ENCODE assay signal across 2 cellular contexts in the genomic region with DNA sequence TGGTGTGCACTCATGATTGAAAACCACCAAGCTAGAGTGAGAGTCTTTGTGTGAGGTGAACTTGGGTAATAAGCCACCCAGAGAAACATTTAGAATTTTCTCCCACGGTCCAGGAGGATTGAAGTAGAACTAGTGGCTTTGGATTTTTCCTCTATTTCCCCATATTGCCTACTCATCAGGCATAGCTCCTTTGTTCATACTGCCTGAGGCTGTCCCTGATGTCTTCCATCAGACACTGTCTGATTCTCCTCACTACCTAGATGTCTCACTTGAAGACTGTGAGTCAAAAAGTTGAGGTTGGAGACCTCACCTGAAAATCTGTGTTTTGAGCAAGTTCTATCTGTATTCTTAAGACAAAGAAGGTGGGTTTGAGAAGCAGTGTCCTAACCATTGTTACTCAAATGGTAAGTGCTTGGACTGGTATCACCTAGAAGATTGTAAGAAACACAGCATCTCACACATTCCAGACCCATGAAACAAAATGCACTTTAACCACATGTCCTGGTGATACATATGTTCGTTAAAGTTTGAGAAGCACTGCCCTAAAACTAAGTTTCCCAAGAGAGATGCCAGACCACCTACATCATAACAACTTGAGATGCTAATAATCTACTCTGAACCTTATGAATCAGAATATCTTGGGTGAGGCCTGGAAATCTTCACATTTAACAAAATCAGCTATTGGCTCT.
TF ChIP-seq lines count a peak whose summit lies in the region.

No MANE protein-coding gene starts in this region.

TF ChIP-seq in SK-N-SH treated with all-trans-retinoic acid at 6 μM for 48 hours, 23 proteins besides CTCF, POLR2A, EP300 and RAD21 (continued from another document):
- TF ChIP-seq BACH2 (CRISPR knock-in tag; IDR thresholded peaks at IDR 0.05; ENCODE audit: borderline replicate concordance) (no peak), ZNF565 (CRISPR knock-in tag; conservative IDR thresholded peaks at IDR 0.05; ENCODE audit: low read depth) (no peak), ZC3H10 (CRISPR knock-in tag; IDR thresholded peaks at IDR 0.05) (no peak), TOX (CRISPR knock-in tag; IDR thresholded peaks at IDR 0.05; ENCODE audit: borderline replicate concordance) (no peak), TCF4 (CRISPR knock-in tag; IDR thresholded peaks at IDR 0.05; ENCODE audit: borderline replicate concordance) (no peak), ARNTL (CRISPR knock-in tag; IDR thresholded peaks at IDR 0.05; ENCODE audit: borderline replicate concordance, low read depth) (no peak), OSR1 (CRISPR knock-in tag; IDR thresholded peaks at IDR 0.05) (no peak), RARB (CRISPR knock-in tag; IDR thresholded peaks at IDR 0.05) (no peak), ESRRG (CRISPR knock-in tag; IDR thresholded peaks at IDR 0.05) (no peak), SNAI2 (CRISPR knock-in tag; IDR thresholded peaks at IDR 0.05) (no peak)
- TF ChIP-seq, protein P1, sequence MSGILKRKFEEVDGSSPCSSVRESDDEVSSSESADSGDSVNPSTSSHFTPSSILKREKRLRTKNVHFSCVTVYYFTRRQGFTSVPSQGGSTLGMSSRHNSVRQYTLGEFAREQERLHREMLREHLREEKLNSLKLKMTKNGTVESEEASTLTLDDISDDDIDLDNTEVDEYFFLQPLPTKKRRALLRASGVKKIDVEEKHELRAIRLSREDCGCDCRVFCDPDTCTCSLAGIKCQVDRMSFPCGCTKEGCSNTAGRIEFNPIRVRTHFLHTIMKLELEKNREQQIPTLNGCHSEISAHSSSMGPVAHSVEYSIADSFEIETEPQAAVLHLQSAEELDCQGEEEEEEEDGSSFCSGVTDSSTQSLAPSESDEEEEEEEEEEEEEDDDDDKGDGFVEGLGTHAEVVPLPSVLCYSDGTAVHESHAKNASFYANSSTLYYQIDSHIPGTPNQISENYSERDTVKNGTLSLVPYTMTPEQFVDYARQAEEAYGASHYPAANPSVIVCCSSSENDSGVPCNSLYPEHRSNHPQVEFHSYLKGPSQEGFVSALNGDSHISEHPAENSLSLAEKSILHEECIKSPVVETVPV (CRISPR knock-in tag; IDR thresholded peaks at IDR 0.05), result no peak

TF ChIP-seq in SK-N-SH, 30 proteins besides CTCF, POLR2A, EP300 and RAD21 (continued from another document):
- TF ChIP-seq, protein P2, sequence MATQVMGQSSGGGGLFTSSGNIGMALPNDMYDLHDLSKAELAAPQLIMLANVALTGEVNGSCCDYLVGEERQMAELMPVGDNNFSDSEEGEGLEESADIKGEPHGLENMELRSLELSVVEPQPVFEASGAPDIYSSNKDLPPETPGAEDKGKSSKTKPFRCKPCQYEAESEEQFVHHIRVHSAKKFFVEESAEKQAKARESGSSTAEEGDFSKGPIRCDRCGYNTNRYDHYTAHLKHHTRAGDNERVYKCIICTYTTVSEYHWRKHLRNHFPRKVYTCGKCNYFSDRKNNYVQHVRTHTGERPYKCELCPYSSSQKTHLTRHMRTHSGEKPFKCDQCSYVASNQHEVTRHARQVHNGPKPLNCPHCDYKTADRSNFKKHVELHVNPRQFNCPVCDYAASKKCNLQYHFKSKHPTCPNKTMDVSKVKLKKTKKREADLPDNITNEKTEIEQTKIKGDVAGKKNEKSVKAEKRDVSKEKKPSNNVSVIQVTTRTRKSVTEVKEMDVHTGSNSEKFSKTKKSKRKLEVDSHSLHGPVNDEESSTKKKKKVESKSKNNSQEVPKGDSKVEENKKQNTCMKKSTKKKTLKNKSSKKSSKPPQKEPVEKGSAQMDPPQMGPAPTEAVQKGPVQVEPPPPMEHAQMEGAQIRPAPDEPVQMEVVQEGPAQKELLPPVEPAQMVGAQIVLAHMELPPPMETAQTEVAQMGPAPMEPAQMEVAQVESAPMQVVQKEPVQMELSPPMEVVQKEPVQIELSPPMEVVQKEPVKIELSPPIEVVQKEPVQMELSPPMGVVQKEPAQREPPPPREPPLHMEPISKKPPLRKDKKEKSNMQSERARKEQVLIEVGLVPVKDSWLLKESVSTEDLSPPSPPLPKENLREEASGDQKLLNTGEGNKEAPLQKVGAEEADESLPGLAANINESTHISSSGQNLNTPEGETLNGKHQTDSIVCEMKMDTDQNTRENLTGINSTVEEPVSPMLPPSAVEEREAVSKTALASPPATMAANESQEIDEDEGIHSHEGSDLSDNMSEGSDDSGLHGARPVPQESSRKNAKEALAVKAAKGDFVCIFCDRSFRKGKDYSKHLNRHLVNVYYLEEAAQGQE (IDR thresholded peaks at IDR 0.05; ENCODE audit: low read depth, low read length), result no peak
- TF ChIP-seq POLR2AphosphoS5 (IDR thresholded peaks at IDR 0.05; ENCODE audit: low read depth, low read length), result no peak
- no peak for TF ChIP-seq MEF2A (IDR thresholded peaks at IDR 0.05; ENCODE audit: borderline replicate concordance, low read depth)
- no peak for TF ChIP-seq NRF1 (IDR thresholded peaks at IDR 0.05; ENCODE audit: low read depth, low read length)
- no peak for TF ChIP-seq TAF1 (IDR thresholded peaks at IDR 0.05; ENCODE audit: borderline replicate concordance, low read depth, low read length)
- TF ChIP-seq, protein P3, sequence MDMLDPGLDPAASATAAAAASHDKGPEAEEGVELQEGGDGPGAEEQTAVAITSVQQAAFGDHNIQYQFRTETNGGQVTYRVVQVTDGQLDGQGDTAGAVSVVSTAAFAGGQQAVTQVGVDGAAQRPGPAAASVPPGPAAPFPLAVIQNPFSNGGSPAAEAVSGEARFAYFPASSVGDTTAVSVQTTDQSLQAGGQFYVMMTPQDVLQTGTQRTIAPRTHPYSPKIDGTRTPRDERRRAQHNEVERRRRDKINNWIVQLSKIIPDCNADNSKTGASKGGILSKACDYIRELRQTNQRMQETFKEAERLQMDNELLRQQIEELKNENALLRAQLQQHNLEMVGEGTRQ (IDR thresholded peaks at IDR 0.05; ENCODE audit: borderline replicate concordance, low read depth, low read length), result no peak
- TF ChIP-seq FOSL2 (IDR thresholded peaks at IDR 0.05; ENCODE audit: borderline replicate concordance, low read depth), result no peak
